Comparison of ENCODE assay signal across 1 cellular context in genomic region chr13:41995946-41996345, GRCh38.
TF ChIP-seq lines count a peak whose summit lies in the region.

No MANE protein-coding gene starts in this region.

TF ChIP-seq in H1, 55 proteins besides CTCF, POLR2A, EP300 and RAD21 (continued from another document):
- TF ChIP-seq CTBP2 (IDR thresholded peaks at IDR 0.05; ENCODE audit: borderline replicate concordance, insufficient read depth, insufficient read length, low read length) (no peak), TBP (IDR thresholded peaks at IDR 0.05; ENCODE audit: low read depth, low read length) (no peak), CBX5 (IDR thresholded peaks at IDR 0.05; ENCODE audit: low read depth, low read length) (no peak), SP2 (IDR thresholded peaks at IDR 0.05; ENCODE audit: low read length) (no peak), JUND (IDR thresholded peaks at IDR 0.05; ENCODE audit: low read length) (no peak), TEAD4 (IDR thresholded peaks at IDR 0.05; ENCODE audit: low read depth, low read length) (no peak), RXRA (IDR thresholded peaks at IDR 0.05; ENCODE audit: insufficient read depth, low read depth, low read length) (no peak), RFX5 (IDR thresholded peaks at IDR 0.05; ENCODE audit: borderline replicate concordance, low read depth, low read length) (no peak), POU5F1 (IDR thresholded peaks at IDR 0.05; ENCODE audit: low read depth, low read length) (no peak), BRCA1 (IDR thresholded peaks at IDR 0.05; ENCODE audit: low read depth, low read length) (no peak), RBBP5 (IDR thresholded peaks at IDR 0.05; ENCODE audit: borderline replicate concordance, low read depth, low read length) (no peak), BACH1 (IDR thresholded peaks at IDR 0.05; ENCODE audit: low read length) (no peak)
- TF ChIP-seq, protein P1, sequence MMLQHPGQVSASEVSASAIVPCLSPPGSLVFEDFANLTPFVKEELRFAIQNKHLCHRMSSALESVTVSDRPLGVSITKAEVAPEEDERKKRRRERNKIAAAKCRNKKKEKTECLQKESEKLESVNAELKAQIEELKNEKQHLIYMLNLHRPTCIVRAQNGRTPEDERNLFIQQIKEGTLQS (IDR thresholded peaks at IDR 0.05; ENCODE audit: insufficient read depth, low read depth, low read length), result no peak
